Comparison of ENCODE assay signal across 12 cellular contexts in genomic region chr7:155338632-155339320, GRCh38. TPM values are rescaled to one million over a fixed set of nuclear protein-coding genes. Genes with fewer than 3 reads are reported as not detected.
A peak's percentile ranks its signal among the peaks of the same experiment; 100 is the strongest.
DNase-seq lines count a peak whose midpoint lies in the region; ATAC-seq and TF ChIP-seq lines count a peak whose summit lies in the region.
"Had no signal": no experiment of that assay in that cellular context is flagged by ENCODE, and none has a peak within 500 bp of the region (broad histone marks: within the 10 kb centered on the region; RNA-seq: fewer than 3 reads in every experiment).

No MANE protein-coding gene starts in this region.

- peaks cover 31% of the 10 kb centered on the region for H3K27me3 Mint-ChIP-seq in activated CD8-positive, alpha-beta memory T cell treated with anti-CD3 and anti-CD28 coated beads, Interleukin-2, amount 10 ng/mL, durations not matched to agents 7 days and 5 days
- H3K27me3 Mint-ChIP-seq in memory B cell: peaks cover 5% of the 10 kb centered on the region

- CTCF ChIA-PET in activated CD8-positive, alpha-beta memory T cell treated with anti-CD3 and anti-CD28 coated beads, Interleukin-2, amount 10 ng/mL, durations not matched to agents 7 days and 5 days (lab: Charles Lee): no interaction called here

- no peak for TF ChIP-seq EP300 in gastroesophageal sphincter (IDR thresholded peaks at IDR 0.05)

- no peaks in the 10 kb centered on the region for H3K36me3 Mint-ChIP-seq in activated CD8-positive, alpha-beta memory T cell treated with anti-CD3 and anti-CD28 coated beads, Interleukin-2, amount 10 ng/mL, durations not matched to agents 7 days and 5 days
- no peaks in the 10 kb centered on the region for H3K36me3 Mint-ChIP-seq in memory B cell

- H3K4me3 Mint-ChIP-seq in activated CD8-positive, alpha-beta memory T cell treated with anti-CD3 and anti-CD28 coated beads, Interleukin-2, amount 10 ng/mL, durations not matched to agents 7 days and 5 days: peak overlapping the region; percentile 27
- H3K4me3 Mint-ChIP-seq in memory B cell: no peak overlapping the region

- peaks cover 12% of the 10 kb centered on the region for H3K4me1 Mint-ChIP-seq in activated CD8-positive, alpha-beta memory T cell treated with anti-CD3 and anti-CD28 coated beads, Interleukin-2, amount 10 ng/mL, durations not matched to agents 7 days and 5 days
- H3K4me1 Mint-ChIP-seq in memory B cell: peaks cover 2% of the 10 kb centered on the region

- H3K36me3 ChIP-seq in gastroesophageal sphincter: no peaks in the 10 kb centered on the region
- H3K36me3 ChIP-seq: left ventricle myocardium inferior, stomach had no signal

- peaks cover 54% of the 10 kb centered on the region for H3K27me3 ChIP-seq in gastroesophageal sphincter

- no peaks in the 10 kb centered on the region for H3K9me3 ChIP-seq in gastroesophageal sphincter
- H3K9me3 ChIP-seq: left ventricle myocardium inferior, stomach had no signal

- TF ChIP-seq POLR2A in gastroesophageal sphincter (IDR thresholded peaks at IDR 0.05): no peak

- no peak overlapping the region for H3K27ac ChIP-seq in gastroesophageal sphincter
- H3K27ac ChIP-seq: left ventricle myocardium inferior, stomach had no signal

- ATAC-seq in activated CD8-positive, alpha-beta memory T cell treated with anti-CD3 and anti-CD28 coated beads, Interleukin-2, amount 10 ng/mL, durations not matched to agents 7 days and 5 days: peak; percentile 80
- ATAC-seq in memory B cell (ENCODE audit: low read depth): peak; percentile 54
- no peak for ATAC-seq in GM19463 (IDR thresholded peaks at IDR 0.05; ENCODE audit: unreplicated experiment)
- no peak for ATAC-seq in gastroesophageal sphincter
- ATAC-seq: PC-3 had no signal

- no peak overlapping the region for H3K4me3 ChIP-seq in gastroesophageal sphincter
- H3K4me3 ChIP-seq: left ventricle myocardium inferior, stomach had no signal

- DNase-seq in stimulated activated CD4-positive, alpha-beta T cell treated with anti-CD3 and anti-CD28 coated beads, Interleukin-2, amount 100 ng/mL, for 4 hours (ENCODE audit: low read depth): peak; percentile 30
- DNase-seq in stimulated activated CD4-positive, alpha-beta T cell treated with anti-CD3 and anti-CD28 coated beads, Interleukin-1b, Interleukin-23, amount 100 ng/mL, for 48 hours: no peak
- peak; percentile 56 for DNase-seq in activated CD8-positive, alpha-beta memory T cell treated with anti-CD3 and anti-CD28 coated beads, Interleukin-2, amount 10 ng/mL, durations not matched to agents 7 days and 5 days
- no peak for DNase-seq in memory B cell (ENCODE audit: low spot score in 2 of 2)
- no peak for DNase-seq in NCI-H1105 treated with DMSO at 0.1 percent for 48 hours (lab: John Stamatoyannopoulos, UW)
- DNase-seq in middle frontal gyrus (ENCODE audit: extremely low spot score, low spot score): no peak
- DNase-seq: left ventricle myocardium inferior, NCI-H1417, PC-3, stomach had no signal

- H3K27ac Mint-ChIP-seq in activated CD8-positive, alpha-beta memory T cell treated with anti-CD3 and anti-CD28 coated beads, Interleukin-2, amount 10 ng/mL, durations not matched to agents 7 days and 5 days: peak overlapping the region; percentile 33
- H3K27ac Mint-ChIP-seq in memory B cell: no peak overlapping the region

- no peak for TF ChIP-seq CTCF in gastroesophageal sphincter (IDR thresholded peaks at IDR 0.05)

- H3K9me3 Mint-ChIP-seq in activated CD8-positive, alpha-beta memory T cell treated with anti-CD3 and anti-CD28 coated beads, Interleukin-2, amount 10 ng/mL, durations not matched to agents 7 days and 5 days (ENCODE audit: low read depth): no peaks in the 10 kb centered on the region
- H3K9me3 Mint-ChIP-seq in memory B cell: no peaks in the 10 kb centered on the region

- 47 to 52% methylated on average over 2 to 6 of the region's 25 CpGs for WGBS in gastroesophageal sphincter (ENCODE audit: low coverage in 1 of 2), 2 donors

- no peaks in the 10 kb centered on the region for H3K4me1 ChIP-seq in gastroesophageal sphincter
- H3K4me1 ChIP-seq: left ventricle myocardium inferior, stomach had no signal

RNA-seq across cellular contexts. Expression of gene INSIG1, which starts 41.1 kb away (rescaled TPM):
- 100 to 1,000 TPM; 145 to 164 TPM for total RNA-seq in activated CD8-positive, alpha-beta memory T cell treated with anti-CD3 and anti-CD28 coated beads, Interleukin-2, amount 10 ng/mL, durations not matched to agents 7 days and 5 days
- 10 to 100 TPM; 18.8 to 52.1 (median 30.7) TPM for total RNA-seq in gastroesophageal sphincter

Comparison
In these comparisons a context has a peak if more than half of its experiments do, and no peak if none do; other contexts are left out.
1. DNase-seq: peak in stimulated activated CD4-positive, alpha-beta T cell treated with anti-CD3 and anti-CD28 coated beads, Interleukin-2, amount 100 ng/mL, for 4 hours (single experiment) and activated CD8-positive, alpha-beta memory T cell treated with anti-CD3 and anti-CD28 coated beads, Interleukin-2, amount 10 ng/mL, durations not matched to agents 7 days and 5 days (single experiment); none in stimulated activated CD4-positive, alpha-beta T cell treated with anti-CD3 and anti-CD28 coated beads, Interleukin-1b, Interleukin-23, amount 100 ng/mL, for 48 hours (single experiment), memory B cell (0 of 2), NCI-H1105 treated with DMSO at 0.1 percent for 48 hours (single experiment) and middle frontal gyrus (single experiment).
2. ATAC-seq: peak in activated CD8-positive, alpha-beta memory T cell treated with anti-CD3 and anti-CD28 coated beads, Interleukin-2, amount 10 ng/mL, durations not matched to agents 7 days and 5 days (single experiment) and memory B cell (single experiment); none in GM19463 (single experiment) and gastroesophageal sphincter (single experiment).